In genomic region chr11:100741866-100742625, GRCh38 we compare ENCODE assay signal across 17 cellular contexts. TPM values are rescaled to one million over a fixed set of nuclear protein-coding genes. Genes with fewer than 3 reads are reported as not detected.
A peak's percentile ranks its signal among the peaks of the same experiment; 100 is the strongest.
DNase-seq lines count a peak whose midpoint lies in the region; ATAC-seq, FAIRE-seq and TF ChIP-seq lines count a peak whose summit lies in the region.
"Had no signal": no experiment of that assay in that cellular context is flagged by ENCODE, and none has a peak within 500 bp of the region (broad histone marks: within the 10 kb centered on the region; RNA-seq: fewer than 3 reads in every experiment).

No MANE protein-coding gene starts in this region.

- no peak overlapping the region for H3K4me3 Mint-ChIP-seq in mesothelial cell of epicardium

- no peak for TF ChIP-seq POLR2A in H1 (IDR thresholded peaks at IDR 0.05; ENCODE audit: control extremely low read depth in 1 of 2, low read depth in 2 of 2, low read length in 2 of 2)

- TF ChIP-seq EP300 in H1 (IDR thresholded peaks at IDR 0.05; ENCODE audit: borderline replicate concordance in 1 of 2, low read depth in 2 of 2, low read length in 2 of 2) = no peak

- no peak overlapping the region for H2AFZ ChIP-seq in H1 (ENCODE audit: low read length)

- H3K4me2 ChIP-seq in H1 (ENCODE audit: insufficient read depth in 1 of 2, low read depth in 2 of 2, low read length in 2 of 2) = peak overlapping the region in 1 of 2 experiments; percentile 43; a peak in 2 of 4 replicates

- H3K23ac ChIP-seq in H1 (ENCODE audit: insufficient read length) = no peak overlapping the region

- peaks cover 7% of the 10 kb centered on the region for H3K9me3 Mint-ChIP-seq in mesothelial cell of epicardium

- peaks cover 42% of the 10 kb centered on the region for H3K4me1 Mint-ChIP-seq in mesothelial cell of epicardium

- H3K27ac Mint-ChIP-seq in mesothelial cell of epicardium = no peak overlapping the region
- H3K27ac Mint-ChIP-seq: activated naive CD4-positive, alpha-beta T cell treated with anti-CD3 and anti-CD28 coated beads, Interleukin-2, amount 50 U/mL, for 72 hours had no signal

- 0 out of 2 replicates have a peak overlapping the region, but pooled peaks have one; percentile 1 for H2BK12ac ChIP-seq in H1 (ENCODE audit: low read depth, low read length)

- H3K9ac ChIP-seq in HUES48 (ENCODE audit: low read depth, low read length) (no peak overlapping the region), H1 (replicated peaks in 1 of 4; ENCODE audit: extremely low read depth in 1 of 4, low read depth in 3 of 4, low read length in 3 of 4) (no peak overlapping the region)

- no peak overlapping the region for H4K91ac ChIP-seq in H1 (replicated peaks; ENCODE audit: insufficient read length, low read length)

- H4K5ac ChIP-seq in H1 (ENCODE audit: insufficient read length, low read depth, low read length) = peak overlapping the region; percentile 83

- CTCF ChIA-PET in BJ (lab: Yijun Ruan, JAX) (no interaction called here), H1 (lab: Charles Lee; ENCODE audit: partially characterized antibody) (interaction anchor here (1.0 kb wide), 1 partner anchor 15 kb away, joined by 3 read pairs; no protein-coding TSS in a partner anchor)

- H3K14ac ChIP-seq in H1 (ENCODE audit: insufficient read length) = no peak overlapping the region

- H3K4ac ChIP-seq in H1 (replicated peaks; ENCODE audit: insufficient read length, low read depth, low read length) = peak overlapping the region; percentile 19

- no peak overlapping the region for H2AK5ac ChIP-seq in H1 (ENCODE audit: low read depth, low read length)

- H3K79me2 ChIP-seq in H1 (ENCODE audit: control insufficient read depth in 1 of 2, insufficient read depth in 2 of 2, low read length in 2 of 2) = peaks cover 0 to 82% of the 10 kb centered on the region in 2 experiments; a peak in 3 of 4 replicates

- H3K23me2 ChIP-seq in H1 (ENCODE audit: low read depth, low read length) = no peaks in the 10 kb centered on the region

- H3K56ac ChIP-seq in H1 (replicated peaks; ENCODE audit: insufficient read length, low read depth, low read length) = no peak overlapping the region

- no peak overlapping the region for H2BK120ac ChIP-seq in H1 (replicated peaks; ENCODE audit: low read depth, low read length)

- no peaks in the 10 kb centered on the region for H4K20me1 ChIP-seq in H1 (replicated peaks in 1 of 2; ENCODE audit: control insufficient read depth in 1 of 2, insufficient read depth in 2 of 2, low read length in 2 of 2)

- POLR2A ChIA-PET in BJ (lab: Charles Lee) = no interaction called here
- POLR2A ChIA-PET in H1 (lab: Charles Lee; ENCODE audit: partially characterized antibody) = no interaction called here

- peak overlapping the region; percentile 73 for H3K18ac ChIP-seq in H1 (ENCODE audit: extremely low read depth, low read length)

- H3K4me3 ChIP-seq in BJ (ENCODE audit: low read depth, low read length) (no peak overlapping the region), HUES48 (ENCODE audit: low read depth, low read length) (no peak overlapping the region; the same call in 1 of the 2 replicates), H1 (ENCODE audit: extremely low read depth in 1 of 4, insufficient read depth in 2 of 4, low read depth in 3 of 4, low read length in 4 of 4) (no peak overlapping the region)

- H2BK5ac ChIP-seq in H1 (ENCODE audit: low read depth, low read length) = no peak overlapping the region

- no peaks in the 10 kb centered on the region for H3K79me1 ChIP-seq in H1 (ENCODE audit: low read depth, low read length)

- 80% methylated on average over 5 of the region's 5 CpGs; no CpG with 5 or more reads in 1 of the 2 experiments for WGBS in H1 (ENCODE audit: extremely low coverage in 1 of 2, insufficient coverage in 1 of 2, insufficient read length in 1 of 2, insufficient replicate concordance in 2 of 2, low coverage in 1 of 2, low lambda C conversion rate in 2 of 2, missing lambda C conversion rate in 1 of 2), 2 experiments

- H3K36me3 ChIP-seq in BJ (ENCODE audit: control insufficient read depth, insufficient read depth, low read length) (no peaks in the 10 kb centered on the region), HUES48 (ENCODE audit: control insufficient read depth, insufficient read depth, low read length) (no peaks in the 10 kb centered on the region), H1 (ENCODE audit: control insufficient read depth in 2 of 4, insufficient read depth in 4 of 4, low read length in 3 of 4) (no peaks in the 10 kb centered on the region)

- no peak for TF ChIP-seq RAD21 in H1 (IDR thresholded peaks at IDR 0.05 in 1 of 2, conservative IDR thresholded peaks at IDR 0.05 in 1 of 2; ENCODE audit: low read depth in 2 of 2, low read length in 2 of 2)

- TF ChIP-seq CTCF in BJ (IDR thresholded peaks at IDR 0.05; ENCODE audit: insufficient read depth, low read depth, low read length) (no peak), H1 (IDR thresholded peaks at IDR 0.05; ENCODE audit: control extremely low read depth in 1 of 3, insufficient read depth in 1 of 3, low read depth in 1 of 3, low read length in 3 of 3) (no peak), GM20000 (IDR thresholded peaks at IDR 0.05; ENCODE audit: extremely low read depth, missing control alignments) (no peak), mesothelial cell of epicardium (IDR thresholded peaks at IDR 0.05; ENCODE audit: unreplicated experiment) (no peak)

- no peak overlapping the region for H4K8ac ChIP-seq in H1 (ENCODE audit: extremely low read depth, insufficient read depth, low read length)

- no peaks in the 10 kb centered on the region for H3K9me3 ChIP-seq in HUES48 (ENCODE audit: control insufficient read depth, insufficient read depth, low read length)
- H3K9me3 ChIP-seq in H1 (ENCODE audit: insufficient read depth in 2 of 2, low read depth in 1 of 2, low read length in 1 of 2) = no peaks in the 10 kb centered on the region

- H3K27me3 ChIP-seq in BJ (ENCODE audit: control insufficient read depth, insufficient read depth, low read length) = no peaks in the 10 kb centered on the region
- H3K27me3 ChIP-seq in HUES48 (ENCODE audit: control insufficient read depth, insufficient read depth, low read length) = no peaks in the 10 kb centered on the region
- no peaks in the 10 kb centered on the region for H3K27me3 ChIP-seq in H1 (replicated peaks in 1 of 4; ENCODE audit: control insufficient read depth in 3 of 4, extremely low read depth in 1 of 4, insufficient read depth in 3 of 4, low read length in 3 of 4)

- peaks cover 74% of the 10 kb centered on the region for H3K4me1 ChIP-seq in HUES48 (ENCODE audit: control insufficient read depth, insufficient read depth, low read length)
- H3K4me1 ChIP-seq in H1 (replicated peaks in 1 of 4; ENCODE audit: control insufficient read depth in 3 of 4, insufficient read depth in 4 of 4, low read length in 3 of 4) = peaks cover 7 to 24% (median 19%) of the 10 kb centered on the region in 4 experiments

- H3K27me3 Mint-ChIP-seq in mesothelial cell of epicardium (ENCODE audit: low read depth) = no peaks in the 10 kb centered on the region

- peak overlapping the region; percentile 6 for H2BK20ac ChIP-seq in H1 (ENCODE audit: low read length)

- peak; percentile 37 for DNase-seq in BJ (ENCODE audit: low read depth)
- DNase-seq in H1 (ENCODE audit: low read depth in 1 of 2, low spot score in 2 of 2) = no peak
- DNase-seq in NK-92 treated with Interleukin-12 subunit alpha and Interleukin-12 subunit beta, amount 100 ng/mL, for 24 hours (lab: John Stamatoyannopoulos, UW) = no peak
- DNase-seq in frontal cortex (ENCODE audit: low spot score in 2 of 2) = no peak
- no peak for DNase-seq in GM20000 (ENCODE audit: low spot score)
- no peak for DNase-seq in mesothelial cell of epicardium (ENCODE audit: low spot score in 2 of 2, unreplicated experiment in 2 of 2)
- DNase-seq: ACHN; caudate nucleus; hypothalamus; NCI-H1105; NCI-H446; posterior cingulate gyrus; stimulated activated CD4-positive, alpha-beta T cell treated with anti-CD3 and anti-CD28 coated beads, Interleukin-1b, Interleukin-23, amount 100 ng/mL, for 48 hours had no signal

- no peak overlapping the region for H2BK15ac ChIP-seq in H1 (ENCODE audit: low read length)

- FAIRE-seq in H1 (lab: Jason Lieb, UNC) = no peak
- FAIRE-seq in frontal cortex (lab: Jason Lieb, UNC) = no peak
- FAIRE-seq: D721Med had no signal

- peaks cover 11% of the 10 kb centered on the region for H3K36me3 Mint-ChIP-seq in mesothelial cell of epicardium

- H3K27ac ChIP-seq in HUES48 (ENCODE audit: low read depth, low read length) (peak overlapping the region; percentile 83), H1 (ENCODE audit: low read depth, low read length) (no peak overlapping the region)

- ATAC-seq in GM21528 (IDR thresholded peaks at IDR 0.05; ENCODE audit: low FRiP score, unreplicated experiment) = peak; percentile 27
- ATAC-seq: activated naive CD4-positive, alpha-beta T cell treated with anti-CD3 and anti-CD28 coated beads, Interleukin-2, amount 50 U/mL, for 72 hours had no signal

TF ChIP-seq in H1, 55 proteins besides CTCF, POLR2A, EP300 and RAD21 (continues in another document):
- TF ChIP-seq E2F6 (IDR thresholded peaks at IDR 0.05) (no peak), MAFK (IDR thresholded peaks at IDR 0.05; ENCODE audit: low read depth, low read length) (no peak), HDAC2 (IDR thresholded peaks at IDR 0.05; ENCODE audit: borderline replicate concordance in 1 of 2, low read depth in 2 of 2, low read length in 2 of 2) (no peak)

RNA-seq across cellular contexts. Expression of gene ARHGAP42, which starts 55.0 kb away (rescaled TPM):
- polyA plus RNA-seq in BJ (2011; rRNA removed) = 0.76 and 1.0 TPM in 2 replicates
- polyA minus RNA-seq in BJ (2011; rRNA and poly(A)+ RNA removed) = 0.93 and 1.5 TPM in 2 replicates
- 33.3 and 33.5 TPM in 2 replicates for total RNA-seq in H1 (2021; fragmentation: NEBNext Ultra II Directional; extraction: Animal tissue kit (Norgen Biotek cat#: 25700))
- 13.1 and 22.2 TPM in 2 replicates for polyA plus RNA-seq in H1 (2011; rRNA removed)
- 18.4 TPM for polyA plus RNA-seq in H1 (2011; cell fraction: cytosol; rRNA removed)
- 17.7 TPM for polyA plus RNA-seq in H1 (2011; cell fraction: nucleus; rRNA removed)
- polyA plus RNA-seq in H1 (2012, experiment 1 of 2) = 12.0 to 26.0 TPM (median 19.3 TPM) in 4 replicates
- 2.1 TPM for polyA plus RNA-seq in H1 (2012, experiment 2 of 2)
- polyA plus RNA-seq in H1 (2013, experiment 1 of 2) = 13.9 TPM
- 14.8 TPM for polyA plus RNA-seq in H1 (2013, experiment 2 of 2)
- 50.9 and 68.5 TPM in 2 replicates for polyA minus RNA-seq in H1 (2011; rRNA and poly(A)+ RNA removed)
- 26.9 TPM for polyA minus RNA-seq in H1 (2011; cell fraction: cytosol; rRNA and poly(A)+ RNA removed)
- 56.7 TPM for polyA minus RNA-seq in H1 (2011; cell fraction: nucleus; rRNA and poly(A)+ RNA removed)
- total RNA-seq in frontal cortex = 7.3 TPM
- 19.4 to 21.3 TPM (median 20.2 TPM) in 3 replicates for total RNA-seq in mesothelial cell of epicardium
